ENCODE assay signal across 23 cellular contexts in the genomic region with DNA sequence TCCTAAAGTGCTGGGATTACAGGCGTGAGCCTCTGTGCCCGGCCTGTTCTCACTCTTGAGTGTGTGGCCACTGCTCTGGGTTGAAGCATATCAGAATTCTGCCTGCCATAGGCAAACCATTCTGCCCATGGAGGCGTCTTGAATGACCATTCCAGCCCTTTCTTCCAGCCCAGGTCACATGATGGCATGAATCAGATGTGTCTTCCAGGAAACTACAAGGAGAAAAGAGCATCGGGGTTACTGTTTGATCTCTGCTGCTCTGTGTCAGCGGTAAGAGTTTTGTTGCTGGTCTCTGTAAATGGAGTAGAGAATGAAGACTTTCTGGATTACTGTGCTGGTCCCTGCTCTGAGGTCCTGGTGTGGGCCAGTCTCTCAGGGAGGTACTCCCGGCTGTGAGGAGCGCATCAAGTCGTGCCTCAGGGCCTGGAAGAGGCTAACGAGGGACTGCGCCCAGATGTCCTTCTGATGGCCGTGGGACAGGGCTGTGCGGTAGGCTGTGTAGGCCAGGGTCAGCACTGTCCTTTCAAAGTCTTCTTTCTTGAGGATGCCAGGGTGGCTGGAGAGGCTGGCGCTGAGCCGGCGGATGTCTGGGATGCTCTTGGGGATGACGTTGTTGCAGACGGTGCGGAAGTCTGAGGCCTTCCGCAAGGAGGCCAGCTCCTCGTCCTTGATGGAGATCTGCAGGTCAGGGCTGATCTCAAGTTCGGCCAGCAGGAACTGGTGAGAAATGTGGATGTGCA. TPM values are rescaled to one million over a fixed set of nuclear protein-coding genes. Genes with fewer than 3 reads are reported as not detected.
"Had no signal": no experiment of that assay in that cellular context is flagged by ENCODE, and none has a peak within 500 bp of the region (broad histone marks: within the 10 kb centered on the region; RNA-seq: fewer than 3 reads in every experiment).

No MANE protein-coding gene starts in this region.

- FAIRE-seq: endometrium, frontal cortex, islet of Langerhans, small intestine, urothelium cell line had no signal

- H3K27ac ChIP-seq: heart right ventricle, neutrophil, stomach, thoracic aorta, transverse colon had no signal

- H3K36me3 ChIP-seq: neutrophil, stomach, transverse colon had no signal

- H3K27me3 ChIP-seq: heart right ventricle, neutrophil, stomach, transverse colon had no signal

- H3K9me3 ChIP-seq: heart right ventricle, mucosa of descending colon, neutrophil, stomach, thoracic aorta, transverse colon had no signal

- H3K27ac Mint-ChIP-seq: naive thymus-derived CD8-positive, alpha-beta T cell had no signal

- H3K4me1 ChIP-seq: stomach, transverse colon had no signal

- H3K9me3 Mint-ChIP-seq: naive thymus-derived CD8-positive, alpha-beta T cell had no signal

- H3K4me1 Mint-ChIP-seq: naive thymus-derived CD8-positive, alpha-beta T cell had no signal

- H3K4me3 Mint-ChIP-seq: naive thymus-derived CD8-positive, alpha-beta T cell had no signal

- H3K4me3 ChIP-seq: heart right ventricle, mucosa of descending colon, stomach, thoracic aorta, transverse colon had no signal

- ATAC-seq: esophagus mucosa; left lobe of liver; mucosa of descending colon; naive thymus-derived CD8-positive, alpha-beta T cell had no signal

- DNase-seq: effector memory CD4-positive, alpha-beta T cell; heart right ventricle; hypothalamus; kidney glomerular epithelial cell; mammary epithelial cell; mucosa of descending colon; naive thymus-derived CD8-positive, alpha-beta T cell; small intestine; stimulated activated CD4-positive, alpha-beta T cell treated with anti-CD3 and anti-CD28 coated beads, Interleukin-12 subunit alpha, Interleukin-12 subunit beta, amount 100 ng/mL, for 4 hours; stimulated activated naive CD4-positive, alpha-beta T cell; stomach; substantia nigra; transverse colon had no signal

- H3K36me3 Mint-ChIP-seq: naive thymus-derived CD8-positive, alpha-beta T cell had no signal

RNA-seq across cellular contexts. Expression of a gene that starts 5.8 kb away (rescaled TPM):
- total RNA-seq: glomerular endothelial cell; mammary epithelial cell; mucosa of descending colon; naive thymus-derived CD8-positive, alpha-beta T cell; pulmonary artery endothelial cell; stomach had no signal

RNA-seq across cellular contexts. Expression of a gene that starts 14.8 kb away (rescaled TPM):
- total RNA-seq: frontal cortex; glomerular endothelial cell; mammary epithelial cell; naive thymus-derived CD8-positive, alpha-beta T cell; pulmonary artery endothelial cell had no signal
- polyA plus RNA-seq: mammary epithelial cell; naive thymus-derived CD8-positive, alpha-beta T cell had no signal
